In genomic region chr10:58264780-58265179, GRCh38 we compare ENCODE assay signal across 11 cellular contexts. TPM values are rescaled to one million over a fixed set of nuclear protein-coding genes. Genes with fewer than 3 reads are reported as not detected.
DNase-seq lines count a peak whose midpoint lies in the region; ATAC-seq and TF ChIP-seq lines count a peak whose summit lies in the region.
"Had no signal": no experiment of that assay in that cellular context is flagged by ENCODE, and none has a peak within 500 bp of the region (broad histone marks: within the 10 kb centered on the region; RNA-seq: fewer than 3 reads in every experiment).

No MANE protein-coding gene starts in this region.

- peaks cover 8% of the 10 kb centered on the region; the same call in 1 of the 2 replicates for H4K20me1 ChIP-seq in DOHH2 (ENCODE audit: control insufficient read depth, insufficient read depth, low read depth, low read length)

- peak overlapping the region; percentile 68; the same call in 1 of the 2 replicates for H3K27ac ChIP-seq in DOHH2 (ENCODE audit: low read depth, low read length)
- no peak overlapping the region for H3K27ac ChIP-seq in upper lobe of right lung

- CTCF ChIA-PET in activated CD8-positive, alpha-beta T cell treated with anti-CD3 and anti-CD28 coated beads for 36 hours (lab: Charles Lee): no interaction called here

- no peaks in the 10 kb centered on the region for H3K9me2 ChIP-seq in DOHH2 (replicated peaks; ENCODE audit: control insufficient read depth, low read length)

- peaks cover 26% of the 10 kb centered on the region for H3K4me1 ChIP-seq in DOHH2 (ENCODE audit: control insufficient read depth, low read length)
- peaks cover 21% of the 10 kb centered on the region for H3K4me1 ChIP-seq in upper lobe of right lung

- peaks cover 83% of the 10 kb centered on the region for H3K79me2 ChIP-seq in DOHH2 (ENCODE audit: control insufficient read depth, low read length)

- TF ChIP-seq CTCF in DOHH2 (IDR thresholded peaks at IDR 0.05; ENCODE audit: low read depth, low read length, poor library complexity, severe bottlenecking) (no peak), upper lobe of right lung (IDR thresholded peaks at IDR 0.05) (no peak)
- TF ChIP-seq CTCF in activated CD8-positive, alpha-beta T cell treated with anti-CD3 and anti-CD28 coated beads for 36 hours (IDR thresholded peaks at IDR 0.05): no peak

- H3K27ac Mint-ChIP-seq in activated CD8-positive, alpha-beta T cell treated with anti-CD3 and anti-CD28 coated beads for 36 hours: no peak overlapping the region
- H3K27ac Mint-ChIP-seq in naive thymus-derived CD8-positive, alpha-beta T cell: peak overlapping the region in 5 of 10 donors; percentile 4 to 95 (median 16)

- ATAC-seq in activated CD8-positive, alpha-beta T cell treated with anti-CD3 and anti-CD28 coated beads for 36 hours: no peak
- no peak for ATAC-seq in naive thymus-derived CD8-positive, alpha-beta T cell
- ATAC-seq in upper lobe of right lung: no peak
- ATAC-seq in HG02870 (IDR thresholded peaks at IDR 0.05; ENCODE audit: unreplicated experiment): no peak

- H3K27me3 ChIP-seq in DOHH2 (ENCODE audit: control insufficient read depth, low read length) (no peaks in the 10 kb centered on the region), upper lobe of right lung (no peaks in the 10 kb centered on the region)

- intact Hi-C loops in activated CD8-positive, alpha-beta T cell treated with anti-CD3 and anti-CD28 coated beads for 36 hours (cut with micrococcal nuclease): loop anchor here (10.0 kb wide), 1 partner anchor 120 kb away; the partner anchor contains the start of gene TFAM
- intact Hi-C loops in upper lobe of right lung (cut with DNase I): no loop called here

- peaks cover 8% of the 10 kb centered on the region for H3K36me3 Mint-ChIP-seq in activated CD8-positive, alpha-beta T cell treated with anti-CD3 and anti-CD28 coated beads for 36 hours (ENCODE audit: low read depth)
- peaks cover 0 to 3% (median 2%) of the 10 kb centered on the region in 3 donors for H3K36me3 Mint-ChIP-seq in naive thymus-derived CD8-positive, alpha-beta T cell

- peak overlapping the region; percentile 99 for H3K4me3 Mint-ChIP-seq in activated CD8-positive, alpha-beta T cell treated with anti-CD3 and anti-CD28 coated beads for 36 hours
- peak overlapping the region in 8 of 10 donors; percentile 21 to 100 (median 98) for H3K4me3 Mint-ChIP-seq in naive thymus-derived CD8-positive, alpha-beta T cell

- POLR2A ChIA-PET in activated CD8-positive, alpha-beta T cell treated with anti-CD3 and anti-CD28 coated beads for 36 hours (lab: Charles Lee): no interaction called here
- POLR2A ChIA-PET in naive thymus-derived CD8-positive, alpha-beta T cell (lab: Charles Lee): no interaction called here

- H3K36me3 ChIP-seq in DOHH2 (ENCODE audit: control insufficient read depth, low read length) (peaks cover 11% of the 10 kb centered on the region; the same call in 1 of the 2 replicates), upper lobe of right lung (no peaks in the 10 kb centered on the region)

- H3K9me3 ChIP-seq in DOHH2 (ENCODE audit: control insufficient read depth, insufficient read depth, low read length): no peaks in the 10 kb centered on the region
- no peaks in the 10 kb centered on the region for H3K9me3 ChIP-seq in upper lobe of right lung

- H3K4me3 ChIP-seq in DOHH2 (ENCODE audit: low read length) (peak overlapping the region; percentile 77), upper lobe of right lung (no peak overlapping the region)
- H3K4me3 ChIP-seq: lung had no signal

- DNase-seq in NAMALWA (ENCODE audit: low spot score) (peak; percentile 58), HK-2 (ENCODE audit: unreplicated experiment) (no peak), upper lobe of right lung (no peak), NCI-H2196 treated with DMSO at 0.1 percent for 48 hours (lab: John Stamatoyannopoulos, UW; ENCODE audit: unreplicated experiment) (no peak)
- no peak for DNase-seq in activated CD8-positive, alpha-beta T cell treated with anti-CD3 and anti-CD28 coated beads for 36 hours
- DNase-seq in naive thymus-derived CD8-positive, alpha-beta T cell: peak in 2 of 10 donors; percentile 6 to 11
- DNase-seq: effector CD8-positive, alpha-beta T cell; NCI-H226 had no signal

- H3K4me1 Mint-ChIP-seq in activated CD8-positive, alpha-beta T cell treated with anti-CD3 and anti-CD28 coated beads for 36 hours (ENCODE audit: low read depth): peaks cover 43% of the 10 kb centered on the region
- peaks cover 19 to 65% (median 43%) of the 10 kb centered on the region in 4 donors for H3K4me1 Mint-ChIP-seq in naive thymus-derived CD8-positive, alpha-beta T cell

- H3K27me3 Mint-ChIP-seq in activated CD8-positive, alpha-beta T cell treated with anti-CD3 and anti-CD28 coated beads for 36 hours: no peaks in the 10 kb centered on the region
- no peaks in the 10 kb centered on the region for H3K27me3 Mint-ChIP-seq in naive thymus-derived CD8-positive, alpha-beta T cell

- no peaks in the 10 kb centered on the region for H3K9me3 Mint-ChIP-seq in activated CD8-positive, alpha-beta T cell treated with anti-CD3 and anti-CD28 coated beads for 36 hours
- H3K9me3 Mint-ChIP-seq in naive thymus-derived CD8-positive, alpha-beta T cell: no peaks in the 10 kb centered on the region

- H3F3A ChIP-seq in DOHH2 (ENCODE audit: control insufficient read depth, insufficient read depth): peaks cover 13% of the 10 kb centered on the region

- peak overlapping the region; percentile 81 for H3K4me2 ChIP-seq in DOHH2 (ENCODE audit: low read length)

RNA-seq across cellular contexts. Expression of gene IPMK, which starts 2.9 kb away (rescaled TPM):
- 10 to 100 TPM in 1 of 2 experiments, 1 to 10 TPM in 1; 9.5 to 10.3 TPM for total RNA-seq in activated CD8-positive, alpha-beta T cell treated with anti-CD3 and anti-CD28 coated beads for 36 hours
- 1 to 10 TPM; 6.7 to 7.1 TPM for total RNA-seq in naive thymus-derived CD8-positive, alpha-beta T cell
- 1 to 10 TPM; 1.6 to 2.2 (median 1.8) TPM for polyA plus RNA-seq in naive thymus-derived CD8-positive, alpha-beta T cell
- 5.7 TPM for total RNA-seq in upper lobe of right lung

RNA-seq across cellular contexts. Expression of gene CISD1, which starts 4.2 kb away (rescaled TPM):
- 10 to 100 TPM; 49.7 to 58.2 TPM for total RNA-seq in activated CD8-positive, alpha-beta T cell treated with anti-CD3 and anti-CD28 coated beads for 36 hours
- total RNA-seq in naive thymus-derived CD8-positive, alpha-beta T cell: 10 to 100 TPM in 1 of 2 experiments, 1 to 10 TPM in 1; 9.7 to 11.6 TPM
- 10 to 100 TPM; 54.6 to 71.4 (median 60.4) TPM for polyA plus RNA-seq in naive thymus-derived CD8-positive, alpha-beta T cell
- total RNA-seq in upper lobe of right lung: 23.7 TPM
